Comparison of ENCODE assay signal across 25 cellular contexts in genomic region chr13:79379274-79379673, GRCh38.
"Had no signal": no experiment of that assay in that cellular context is flagged by ENCODE, and none has a peak within 500 bp of the region (broad histone marks: within the 10 kb centered on the region; RNA-seq: fewer than 3 reads in every experiment).

No MANE protein-coding gene starts in this region.

- H3K9me3 Mint-ChIP-seq: activated CD4-positive, alpha-beta memory T cell treated with anti-CD3 and anti-CD28 coated beads, Interleukin-2, amount 10 ng/mL, durations not matched to agents 7 days and 5 days; activated CD4-positive, alpha-beta T cell treated with anti-CD3 and anti-CD28 coated beads, Interleukin-2, amount 10 ng/mL, durations not matched to agents 7 days and 5 days; activated naive CD4-positive, alpha-beta T cell treated with anti-CD3 and anti-CD28 coated beads for 36 hours; T-helper 1 cell treated with Interleukin-12 subunit alpha and Interleukin-12 subunit beta and Interleukin-4 antibody, amounts not matched to agents 30 μg/mL and 1 μg/mL, for 36 hours had no signal

- DNase-seq: activated CD4-positive, alpha-beta memory T cell treated with anti-CD3 and anti-CD28 coated beads, Interleukin-2, amount 10 ng/mL, durations not matched to agents 7 days and 5 days; activated CD4-positive, alpha-beta T cell treated with anti-CD3 and anti-CD28 coated beads, Interleukin-2, amount 10 ng/mL, durations not matched to agents 7 days and 5 days; activated CD4-positive, CD25-positive, alpha-beta regulatory T cell; activated gamma-delta T cell; activated naive CD4-positive, alpha-beta T cell treated with anti-CD3 and anti-CD28 coated beads for 36 hours; activated T-cell treated with anti-CD3 and anti-CD28 coated beads for 4 hours; amygdala; MV-4-11; NCI-H1092 treated with DMSO at 0.1 percent for 48 hours; NCI-H1436; NCI-H1694 treated with DMSO at 0.1 percent for 48 hours; NCI-H2029 treated with DMSO at 0.1 percent for 48 hours; NCI-H345; NCI-H510A; NCI-H526 treated with DMSO at 0.1 percent for 48 hours; NCI-H82; NK-92 treated with Interleukin-12 subunit alpha and Interleukin-12 subunit beta, amount 100 ng/mL, for 24 hours; OCI-M1; SHP77 treated with DMSO at 0.1 percent for 48 hours; T-helper 9 cell had no signal

- H3K27me3 Mint-ChIP-seq: activated CD4-positive, alpha-beta memory T cell treated with anti-CD3 and anti-CD28 coated beads, Interleukin-2, amount 10 ng/mL, durations not matched to agents 7 days and 5 days; activated CD4-positive, alpha-beta T cell treated with anti-CD3 and anti-CD28 coated beads, Interleukin-2, amount 10 ng/mL, durations not matched to agents 7 days and 5 days; activated naive CD8-positive, alpha-beta T cell had no signal

- H3K4me3 Mint-ChIP-seq: activated CD4-positive, alpha-beta memory T cell treated with anti-CD3 and anti-CD28 coated beads, Interleukin-2, amount 10 ng/mL, durations not matched to agents 7 days and 5 days; activated CD4-positive, alpha-beta T cell treated with anti-CD3 and anti-CD28 coated beads, Interleukin-2, amount 10 ng/mL, durations not matched to agents 7 days and 5 days; activated naive CD4-positive, alpha-beta T cell treated with anti-CD3 and anti-CD28 coated beads for 36 hours; activated naive CD8-positive, alpha-beta T cell; T-helper 1 cell treated with Interleukin-12 subunit alpha and Interleukin-12 subunit beta and Interleukin-4 antibody, amounts not matched to agents 30 μg/mL and 1 μg/mL, for 36 hours had no signal

- ATAC-seq: Panc1 had no signal

- H3K27ac ChIP-seq: KMS-11, RWPE1 had no signal

- H3K27ac Mint-ChIP-seq: activated CD4-positive, alpha-beta memory T cell treated with anti-CD3 and anti-CD28 coated beads, Interleukin-2, amount 10 ng/mL, durations not matched to agents 7 days and 5 days; activated CD4-positive, alpha-beta T cell treated with anti-CD3 and anti-CD28 coated beads, Interleukin-2, amount 10 ng/mL, durations not matched to agents 7 days and 5 days; activated naive CD4-positive, alpha-beta T cell treated with anti-CD3 and anti-CD28 coated beads for 36 hours; T-helper 1 cell treated with Interleukin-12 subunit alpha and Interleukin-12 subunit beta and Interleukin-4 antibody, amounts not matched to agents 30 μg/mL and 1 μg/mL, for 36 hours had no signal
